ENCODE assay signal across 10 cellular contexts in genomic region chr16:54933281-54934150, GRCh38. TPM values are rescaled to one million over a fixed set of nuclear protein-coding genes. Genes with fewer than 3 reads are reported as not detected.
DNase-seq lines count a peak whose midpoint lies in the region; ATAC-seq and TF ChIP-seq lines count a peak whose summit lies in the region.
"Had no signal": no experiment of that assay in that cellular context is flagged by ENCODE, and none has a peak within 500 bp of the region (broad histone marks: within the 10 kb centered on the region; RNA-seq: fewer than 3 reads in every experiment).

No MANE protein-coding gene starts in this region.

- intact Hi-C loops in head of caudate nucleus (cut with DNase I): loop anchor here (5.0 kb wide), 1 partner anchor 646 kb away; the partner anchor contains the start of gene IRX3

- DNase-seq in EL: peak; percentile 32
- peak in 1 of 2 donors; percentile 40 for DNase-seq in foreskin fibroblast
- peak; percentile 72 for DNase-seq in osteoblast (ENCODE audit: insufficient read length, low spot score, missing footprints)
- DNase-seq in DMS153 treated with DMSO at 0.1 percent for 48 hours (lab: John Stamatoyannopoulos, UW; ENCODE audit: unreplicated experiment): no peak
- no peak for DNase-seq in head of caudate nucleus
- DNase-seq: activated gamma-delta T cell, NCI-H226 had no signal

- peaks cover 10% of the 10 kb centered on the region for H3K4me1 ChIP-seq in osteoblast (ENCODE audit: insufficient read depth, low read length)

- H3K9me3 ChIP-seq in osteoblast (ENCODE audit: low read depth, low read length): no peaks in the 10 kb centered on the region
- H3K9me3 ChIP-seq: esophagus muscularis mucosa had no signal

- no peak overlapping the region for H2AFZ ChIP-seq in osteoblast (ENCODE audit: low read length)

- peaks cover 0 to 11% (median 4%) of the 10 kb centered on the region in 3 donors for H3K9me3 Mint-ChIP-seq in IgD-negative memory B cell

- peaks cover 60% of the 10 kb centered on the region for H3K27me3 Mint-ChIP-seq in IgD-negative memory B cell

- H3K36me3 Mint-ChIP-seq in IgD-negative memory B cell: no peaks in the 10 kb centered on the region

- no peak for ATAC-seq in GM21717 (IDR thresholded peaks at IDR 0.05; ENCODE audit: unreplicated experiment)

- peak overlapping the region in 2 of 3 donors; percentile 52 to 80 for H3K27ac Mint-ChIP-seq in IgD-negative memory B cell

- H3K27ac ChIP-seq in osteoblast (ENCODE audit: low read depth, low read length): no peak overlapping the region
- H3K27ac ChIP-seq: esophagus muscularis mucosa had no signal

- no peaks in the 10 kb centered on the region for H3K27me3 ChIP-seq in osteoblast (ENCODE audit: insufficient read depth, low read length)

- peak overlapping the region; percentile 84 for H3K4me2 ChIP-seq in osteoblast (ENCODE audit: insufficient read depth, low read length)

- peaks cover 19% of the 10 kb centered on the region for H3K36me3 ChIP-seq in osteoblast (ENCODE audit: insufficient read depth, low read length)

- H3K4me1 Mint-ChIP-seq in IgD-negative memory B cell: peaks cover 6 to 9% (median 9%) of the 10 kb centered on the region in 3 donors

- peaks cover 85% of the 10 kb centered on the region for H3K79me2 ChIP-seq in osteoblast (ENCODE audit: insufficient read depth, low read length)

- TF ChIP-seq CTCF in foreskin fibroblast (IDR thresholded peaks at IDR 0.05; ENCODE audit: low read depth, low read length) (no peak), osteoblast (IDR thresholded peaks at IDR 0.05; ENCODE audit: extremely low read depth, low read depth, low read length) (no peak)

- H4K20me1 ChIP-seq in osteoblast (ENCODE audit: insufficient read depth, low read length): peaks cover 38% of the 10 kb centered on the region

- peak overlapping the region in 2 of 4 donors; percentile 43 to 60 for H3K4me3 Mint-ChIP-seq in IgD-negative memory B cell

- H3K4me3 ChIP-seq in foreskin fibroblast (ENCODE audit: low read depth in 1 of 2, low read length in 2 of 2): peak overlapping the region; percentile 77 to 81
- peak overlapping the region; percentile 93 for H3K4me3 ChIP-seq in osteoblast (ENCODE audit: insufficient read depth, low read length)

RNA-seq across cellular contexts. Expression of gene IRX5, which starts 2.9 kb away (rescaled TPM):
- not detected for polyA plus RNA-seq in IgD-negative memory B cell
- total RNA-seq in osteoblast: 16.5 and 19.5 TPM in 2 replicates

Comparison
In these comparisons a context has a peak if more than half of its experiments do, and no peak if none do; other contexts are left out.
1. DNase-seq: peak in EL (single experiment) and osteoblast (single experiment); none in DMS153 treated with DMSO at 0.1 percent for 48 hours (single experiment) and head of caudate nucleus (0 of 42).